ENCODE assay signal across 1 cellular context in the genomic region with DNA sequence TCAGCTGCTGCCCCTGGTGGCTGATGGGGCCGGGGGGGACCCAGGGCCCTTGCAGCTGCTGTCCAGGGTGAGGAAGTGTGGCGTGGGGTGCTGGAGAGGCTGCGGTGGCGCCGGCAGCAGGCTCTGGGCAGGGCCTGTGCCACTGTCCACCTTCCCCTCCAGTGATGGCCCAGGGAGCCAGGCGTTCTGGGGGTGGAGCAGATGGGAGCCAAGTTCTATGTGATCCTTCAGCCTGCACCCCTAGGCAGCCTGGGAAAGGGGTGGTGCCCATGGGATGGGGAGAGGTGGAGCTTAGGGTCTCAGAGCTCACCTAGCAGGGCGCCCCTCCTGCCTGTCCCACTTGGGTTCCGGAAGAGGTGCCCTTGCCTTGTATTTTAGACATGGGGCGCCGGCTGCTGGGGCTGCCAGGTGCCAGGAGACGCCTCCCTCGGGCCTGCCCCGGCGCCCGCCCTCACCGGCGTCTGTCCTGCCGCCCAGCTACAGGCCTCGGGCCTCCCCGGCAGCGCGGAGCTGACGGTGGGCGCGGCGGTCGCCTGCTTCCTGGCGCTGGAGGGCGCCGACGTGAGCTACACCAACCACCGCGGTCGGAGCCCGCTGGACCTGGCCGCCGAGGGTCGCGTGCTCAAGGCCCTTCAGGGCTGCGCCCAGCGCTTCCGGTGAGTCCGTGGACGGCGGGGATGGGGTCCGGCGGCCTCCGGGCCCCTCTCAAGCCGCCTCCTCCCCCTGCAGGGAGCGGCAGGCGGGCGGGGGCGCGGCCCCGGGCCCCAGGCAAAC.
TF ChIP-seq lines count a peak whose summit lies in the region.

No MANE protein-coding gene starts in this region.

TF ChIP-seq in A549, 52 proteins besides CTCF, POLR2A, EP300 and RAD21 (continued from another document):
- TF ChIP-seq HDAC2 (IDR thresholded peaks at IDR 0.05) (no peak), MYC (IDR thresholded peaks at IDR 0.05; ENCODE audit: borderline replicate concordance, low read length) (no peak), CHD2 (IDR thresholded peaks at IDR 0.05; ENCODE audit: low read length, partially characterized antibody) (no peak), RARB (CRISPR knock-in tag; IDR thresholded peaks at IDR 0.05) (no peak), FOSL2 (IDR thresholded peaks at IDR 0.05) (no peak), FOSL2 (CRISPR knock-in tag; IDR thresholded peaks at IDR 0.05) (no peak), FOXS1 (CRISPR knock-in tag; IDR thresholded peaks at IDR 0.05) (no peak), PHF8 (IDR thresholded peaks at IDR 0.05; ENCODE audit: borderline replicate concordance, low read depth) (no peak), TP53 (CRISPR knock-in tag; IDR thresholded peaks at IDR 0.05) (no peak), CHD4 (IDR thresholded peaks at IDR 0.05; ENCODE audit: borderline replicate concordance) (no peak), ZSCAN20 (CRISPR knock-in tag; IDR thresholded peaks at IDR 0.05) (no peak), NPAS2 (CRISPR knock-in tag; IDR thresholded peaks at IDR 0.05; ENCODE audit: borderline replicate concordance) (no peak), MAFK (IDR thresholded peaks at IDR 0.05; ENCODE audit: partially characterized antibody) (no peak), HEYL (CRISPR knock-in tag; IDR thresholded peaks at IDR 0.05) (no peak)
- TF ChIP-seq, protein P1, sequence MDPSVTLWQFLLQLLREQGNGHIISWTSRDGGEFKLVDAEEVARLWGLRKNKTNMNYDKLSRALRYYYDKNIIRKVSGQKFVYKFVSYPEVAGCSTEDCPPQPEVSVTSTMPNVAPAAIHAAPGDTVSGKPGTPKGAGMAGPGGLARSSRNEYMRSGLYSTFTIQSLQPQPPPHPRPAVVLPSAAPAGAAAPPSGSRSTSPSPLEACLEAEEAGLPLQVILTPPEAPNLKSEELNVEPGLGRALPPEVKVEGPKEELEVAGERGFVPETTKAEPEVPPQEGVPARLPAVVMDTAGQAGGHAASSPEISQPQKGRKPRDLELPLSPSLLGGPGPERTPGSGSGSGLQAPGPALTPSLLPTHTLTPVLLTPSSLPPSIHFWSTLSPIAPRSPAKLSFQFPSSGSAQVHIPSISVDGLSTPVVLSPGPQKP (IDR thresholded peaks at IDR 0.05; ENCODE audit: low read depth, low read length), result no peak
